Comparison of ENCODE assay signal across 20 cellular contexts in the genomic region with DNA sequence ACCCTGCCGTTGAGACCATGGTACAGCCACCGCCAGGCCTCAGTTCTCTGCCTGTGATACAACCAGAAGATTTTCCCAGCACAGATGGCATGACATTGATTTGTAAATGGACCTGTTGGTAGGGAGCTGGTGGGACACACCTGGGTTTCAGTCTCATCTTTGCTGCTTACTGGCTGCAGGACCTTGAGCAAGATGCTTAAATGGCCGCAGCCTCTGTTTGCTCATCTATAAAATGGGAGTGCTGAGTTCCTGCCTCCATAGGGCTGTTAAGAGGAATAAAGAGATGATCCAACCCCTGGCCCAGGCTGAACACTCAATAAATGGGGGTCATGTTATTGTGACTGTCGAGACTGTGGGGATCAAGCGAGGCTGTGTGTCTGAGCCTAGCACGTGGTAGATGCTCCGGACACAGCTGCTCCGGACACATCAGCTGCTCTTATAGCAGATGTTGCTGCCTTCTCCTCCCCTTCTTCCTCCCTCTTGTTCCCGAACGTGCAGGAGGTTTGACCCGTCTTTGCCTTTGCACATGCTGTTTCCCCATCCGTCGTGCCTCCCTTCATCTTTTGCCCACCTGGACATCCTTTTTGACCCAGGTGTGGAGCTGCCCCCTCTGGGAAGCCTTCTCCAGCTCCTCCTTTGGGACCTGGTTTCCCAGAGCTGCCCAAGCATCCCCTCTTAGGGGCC.
"Had no signal": no experiment of that assay in that cellular context is flagged by ENCODE, and none has a peak within 500 bp of the region (broad histone marks: within the 10 kb centered on the region; RNA-seq: fewer than 3 reads in every experiment).

No MANE protein-coding gene starts in this region.

- DNase-seq: cortex of kidney; effector memory CD8-positive, alpha-beta T cell; erythroblast; esophagus squamous epithelium; foreskin melanocyte; natural killer cell; stimulated activated CD4-positive, alpha-beta T cell treated with anti-CD3 and anti-CD28 coated beads, Interleukin-4, amount 100 ng/mL, for 4 hours; stimulated activated naive CD8-positive, alpha-beta T cell treated with anti-CD3 and anti-CD28 coated beads, Interleukin-15, Interleukin-2, amounts not matched to agents 100 U/mL and 50 U/mL, for 24 hours; substantia nigra; testis; tibial artery had no signal

- H3K27me3 ChIP-seq: testis had no signal

- ATAC-seq: effector memory CD8-positive, alpha-beta T cell; left lobe of liver; natural killer cell; sciatic nerve; stimulated activated memory B cell treated with anti-CD40 and anti-IgM and Interleukin-4, amounts not matched to agents 10 μg/mL and 1 μg/mL and 100 μg/mL, for 72 hours; stimulated activated naive CD8-positive, alpha-beta T cell treated with anti-CD3 and anti-CD28 coated beads, Interleukin-15, Interleukin-2, amounts not matched to agents 100 U/mL and 50 U/mL, for 24 hours had no signal

- FAIRE-seq: endometrium, kidney had no signal

- H3K4me3 ChIP-seq: esophagus squamous epithelium, lung, smooth muscle cell, testis, tibial artery had no signal

- H3K4me1 ChIP-seq: esophagus squamous epithelium, parathyroid adenoma, testis, tibial artery had no signal

- H3K9ac ChIP-seq: parathyroid adenoma had no signal

- H3K36me3 ChIP-seq: esophagus squamous epithelium, neutrophil, tibial artery had no signal

- H3K9me3 ChIP-seq: esophagus squamous epithelium, neutrophil, testis, tibial artery had no signal

- H3K4me2 ChIP-seq: smooth muscle cell had no signal

- H3K27ac ChIP-seq: esophagus squamous epithelium, neutrophil, parathyroid adenoma, testis, tibial artery had no signal

- H3K79me2 ChIP-seq: parathyroid adenoma had no signal

- H2AFZ ChIP-seq: parathyroid adenoma had no signal
